Comparison of ENCODE assay signal across 13 cellular contexts in the genomic region with DNA sequence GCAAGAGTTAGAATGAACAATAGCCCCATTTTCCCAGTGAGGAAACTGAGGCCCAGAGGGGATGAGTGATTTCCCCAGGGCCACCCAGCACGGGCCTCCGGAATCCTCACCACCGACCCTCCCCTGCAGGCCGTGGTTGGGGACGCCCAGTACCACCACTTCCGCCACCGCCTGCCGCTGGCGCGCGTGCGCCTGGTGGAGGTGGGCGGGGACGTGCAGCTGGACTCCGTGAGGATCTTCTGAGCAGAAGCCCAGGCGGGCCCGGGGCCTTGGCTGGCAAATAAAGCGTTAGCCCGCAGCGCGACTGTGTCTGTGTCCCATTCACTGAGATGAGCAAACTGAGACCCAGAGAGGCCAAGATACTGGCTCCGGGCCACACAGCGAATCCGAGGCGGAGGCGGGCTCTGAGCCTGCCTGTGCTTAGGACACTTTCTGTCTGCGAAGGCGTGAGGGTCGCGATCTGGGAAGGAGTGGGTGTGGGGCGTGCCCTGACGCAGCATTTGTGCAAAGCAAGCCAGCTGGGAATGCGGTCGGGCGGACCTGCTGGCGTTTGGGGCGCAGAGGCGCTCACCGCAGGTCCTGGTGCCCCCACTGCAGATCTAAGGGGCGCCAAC. TPM values are rescaled to one million over a fixed set of nuclear protein-coding genes. Genes with fewer than 3 reads are reported as not detected.
A peak's percentile ranks its signal among the peaks of the same experiment; 100 is the strongest.
DNase-seq lines count a peak whose midpoint lies in the region; ATAC-seq, FAIRE-seq and TF ChIP-seq lines count a peak whose summit lies in the region.
"Not testable (repeated sequence)": the region's sequence is repeated elsewhere in the genome, so short reads cannot be mapped to it uniquely, and the experiment has no call there.
"Had no signal": no experiment of that assay in that cellular context is flagged by ENCODE, and none has a peak within 500 bp of the region (broad histone marks: within the 10 kb centered on the region; RNA-seq: fewer than 3 reads in every experiment).

No MANE protein-coding gene starts in this region.

- H4K20me1 ChIP-seq in osteoblast (ENCODE audit: insufficient read depth, low read length), result not testable (repeated sequence)

- intact Hi-C loops in activated CD4-positive, alpha-beta T cell treated with anti-CD3 and anti-CD28 coated beads for 36 hours (cut with DNase I, micrococcal nuclease), result loop anchor here in 1 of 2 experiments (2.0 kb wide), 1 partner anchor 17 kb away; no protein-coding TSS in a partner anchor
- intact Hi-C loops in right cardiac atrium (cut with DNase I), result not testable (repeated sequence)

- peak; percentile 47 for ATAC-seq in GM21737 (IDR thresholded peaks at IDR 0.05; ENCODE audit: unreplicated experiment)
- peak; percentile 73 for ATAC-seq in HG03175 (IDR thresholded peaks at IDR 0.05; ENCODE audit: unreplicated experiment)
- peak; percentile 94 for ATAC-seq in activated CD4-positive, alpha-beta T cell treated with anti-CD3 and anti-CD28 coated beads for 36 hours
- ATAC-seq in right cardiac atrium, result peak; percentile 95

- CTCF ChIA-PET in activated CD4-positive, alpha-beta T cell treated with anti-CD3 and anti-CD28 coated beads for 36 hours (lab: Charles Lee), result not testable (repeated sequence)

- POLR2A ChIA-PET in activated CD4-positive, alpha-beta T cell treated with anti-CD3 and anti-CD28 coated beads for 36 hours (lab: Charles Lee), result not testable (repeated sequence)

- peak; percentile 98 for FAIRE-seq in GM18507 (lab: Jason Lieb, UNC)

- peak overlapping the region; percentile 49 for H3K4me3 ChIP-seq in coronary artery
- not testable (repeated sequence) for H3K4me3 ChIP-seq in right cardiac atrium (ENCODE audit: low read length)
- peak overlapping the region; percentile 47 for H3K4me3 ChIP-seq in osteoblast (ENCODE audit: insufficient read depth, low read length)

- H3K4me1 Mint-ChIP-seq in activated CD4-positive, alpha-beta T cell treated with anti-CD3 and anti-CD28 coated beads for 36 hours, result not testable (repeated sequence)

- peak overlapping the region; percentile 65 for H2AFZ ChIP-seq in osteoblast (ENCODE audit: low read length)

- H3K27me3 ChIP-seq in right cardiac atrium (ENCODE audit: control insufficient read depth, insufficient read depth); osteoblast (ENCODE audit: insufficient read depth, low read length): not testable (repeated sequence)

- not testable (repeated sequence) for H3K36me3 ChIP-seq in osteoblast (ENCODE audit: insufficient read depth, low read length)

- H3K4me1 ChIP-seq in right cardiac atrium (ENCODE audit: control insufficient read depth, insufficient read depth, low read length); osteoblast (ENCODE audit: insufficient read depth, low read length): not testable (repeated sequence)

- not testable (repeated sequence) for H3K4me2 ChIP-seq in osteoblast (ENCODE audit: insufficient read depth, low read length)

- not testable (repeated sequence) for H3K27me3 Mint-ChIP-seq in activated CD4-positive, alpha-beta T cell treated with anti-CD3 and anti-CD28 coated beads for 36 hours

- H3K9me3 ChIP-seq in right cardiac atrium (ENCODE audit: control insufficient read depth, low read length); osteoblast (ENCODE audit: low read depth, low read length): not testable (repeated sequence)

- H3K27ac Mint-ChIP-seq in activated CD4-positive, alpha-beta T cell treated with anti-CD3 and anti-CD28 coated beads for 36 hours, result not testable (repeated sequence)

- not testable (repeated sequence) for H3K27ac ChIP-seq in coronary artery; right cardiac atrium (ENCODE audit: low read length); osteoblast (ENCODE audit: low read depth, low read length)

- H3K4me3 Mint-ChIP-seq in activated CD4-positive, alpha-beta T cell treated with anti-CD3 and anti-CD28 coated beads for 36 hours, result not testable (repeated sequence)

- H3K36me3 Mint-ChIP-seq in activated CD4-positive, alpha-beta T cell treated with anti-CD3 and anti-CD28 coated beads for 36 hours (ENCODE audit: low read depth), result not testable (repeated sequence)

- TF ChIP-seq CTCF in coronary artery (IDR thresholded peaks at IDR 0.05); osteoblast (IDR thresholded peaks at IDR 0.05; ENCODE audit: extremely low read depth, low read depth, low read length): not testable (repeated sequence)

- not testable (repeated sequence) for H3K79me2 ChIP-seq in osteoblast (ENCODE audit: insufficient read depth, low read length)

- WGBS in right cardiac atrium, result no CpG with 5 or more reads among the region's 40 CpGs

- not testable (repeated sequence) for DNase-seq in GM18507 (ENCODE audit: extremely low spot score, insufficient read length, low read depth); activated CD4-positive, alpha-beta T cell treated with anti-CD3 and anti-CD28 coated beads for 36 hours; coronary artery (ENCODE audit: low spot score); right cardiac atrium; osteoblast (ENCODE audit: insufficient read length, low spot score, missing footprints)

- H3K9me3 Mint-ChIP-seq in activated CD4-positive, alpha-beta T cell treated with anti-CD3 and anti-CD28 coated beads for 36 hours (ENCODE audit: low read depth), result not testable (repeated sequence)

RNA-seq across cellular contexts. Expression of gene LGALS7B, which starts 2.6 kb away (rescaled TPM):
- not detected for total RNA-seq in activated CD4-positive, alpha-beta T cell treated with anti-CD3 and anti-CD28 coated beads for 36 hours
- total RNA-seq in right cardiac atrium (not detected), osteoblast (not detected in 2 replicates)
- polyA plus RNA-seq in right cardiac atrium, result 0.70 TPM
- total RNA-seq: activated CD4-positive, alpha-beta T cell treated with anti-CD3 and anti-CD28 coated beads, Interleukin-2, amount 10 ng/mL, durations not matched to agents 7 days and 5 days; cardiac muscle cell; fibroblast of villous mesenchyme; M059J; subcutaneous adipose tissue had no signal
- polyA plus RNA-seq: cardiac muscle cell, SK-N-SH had no signal

RNA-seq across cellular contexts. Expression of gene LGALS7, which starts 18.2 kb away (rescaled TPM):
- not detected for total RNA-seq in activated CD4-positive, alpha-beta T cell treated with anti-CD3 and anti-CD28 coated beads for 36 hours
- total RNA-seq in right cardiac atrium (1 to 10 TPM in 1 of 4 donors, under 1 TPM in 1, not detected in 2; 0.79 to 1.1 TPM), osteoblast (not detected in 2 replicates)
- polyA plus RNA-seq in right cardiac atrium, result not detected
- total RNA-seq: activated CD4-positive, alpha-beta T cell treated with anti-CD3 and anti-CD28 coated beads, Interleukin-2, amount 10 ng/mL, durations not matched to agents 7 days and 5 days; cardiac muscle cell; fibroblast of villous mesenchyme; M059J; subcutaneous adipose tissue had no signal
- polyA plus RNA-seq: cardiac muscle cell, SK-N-SH had no signal

RNA-seq across cellular contexts. Expression of gene LGALS4, which starts 21.2 kb away (rescaled TPM):
- 1 to 10 TPM in 1 of 2 experiments, under 1 TPM in 1; 0.59 to 1.1 TPM for total RNA-seq in activated CD4-positive, alpha-beta T cell treated with anti-CD3 and anti-CD28 coated beads for 36 hours
- 1 to 10 TPM in 2 of 4 donors, under 1 TPM in 2; 0.56 to 1.2 (median 0.85) TPM for total RNA-seq in right cardiac atrium
- 0.45 TPM for polyA plus RNA-seq in right cardiac atrium
- total RNA-seq in osteoblast, result not detected in 2 replicates
- total RNA-seq: M059J had no signal

RNA-seq across cellular contexts. Expression of gene ECH1, which starts 40.0 kb away (rescaled TPM):
- total RNA-seq in activated CD4-positive, alpha-beta T cell treated with anti-CD3 and anti-CD28 coated beads for 36 hours, result 100 to 1,000 TPM; 114 to 154 TPM
- 100 to 1,000 TPM; 403 to 585 (median 523) TPM for total RNA-seq in right cardiac atrium
- polyA plus RNA-seq in right cardiac atrium, result 1,015 TPM
- total RNA-seq in osteoblast, result 35.1 and 36.9 TPM in 2 replicates

RNA-seq across cellular contexts. Expression of gene CAPN12, which starts 47.3 kb away (rescaled TPM):
- 1 to 10 TPM; 4.4 to 4.9 TPM for total RNA-seq in activated CD4-positive, alpha-beta T cell treated with anti-CD3 and anti-CD28 coated beads for 36 hours
- total RNA-seq in right cardiac atrium, result under 1 TPM; 0.22 to 0.85 (median 0.54) TPM
- polyA plus RNA-seq in right cardiac atrium, result 0.91 TPM
- not detected in 2 replicates for total RNA-seq in osteoblast
